21 cellular contexts compared by ENCODE assay signal in the genomic region with DNA sequence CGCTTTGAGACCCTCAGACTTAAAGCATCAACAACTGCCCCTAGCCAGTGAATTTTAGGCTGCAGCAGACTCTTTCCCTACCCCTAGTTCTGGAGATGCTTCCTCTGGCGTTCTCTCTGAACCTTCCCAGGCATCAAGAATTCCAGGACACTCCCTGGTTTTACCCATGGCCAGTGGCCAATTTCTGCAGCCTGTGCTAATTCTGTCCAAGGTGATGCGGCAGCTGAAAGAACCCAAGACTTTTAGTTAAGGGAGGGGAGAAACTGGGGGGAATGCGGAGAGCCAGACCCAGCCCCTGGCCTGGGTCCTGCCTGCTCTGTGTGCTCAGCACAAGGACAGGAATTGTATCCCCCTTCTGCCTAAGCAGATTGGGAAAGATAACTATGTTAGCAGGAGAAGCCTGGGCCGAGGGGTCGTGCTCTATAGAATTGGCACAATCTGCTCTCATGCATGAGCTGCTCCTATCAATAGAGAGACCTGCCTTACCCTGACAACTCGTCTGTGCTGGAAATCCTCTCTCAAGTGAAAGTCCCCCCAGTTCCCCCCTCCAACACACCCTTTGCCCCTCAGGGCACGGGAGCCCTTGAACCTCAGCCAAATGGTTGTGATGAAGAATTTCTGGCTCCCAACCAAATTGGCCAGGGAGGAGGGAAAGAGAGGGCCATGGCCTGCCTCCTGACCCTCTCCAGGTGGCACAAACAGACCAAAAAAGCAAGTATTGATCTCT. TPM values are rescaled to one million over a fixed set of nuclear protein-coding genes. Genes with fewer than 3 reads are reported as not detected.
DNase-seq lines count a peak whose midpoint lies in the region; ATAC-seq and TF ChIP-seq lines count a peak whose summit lies in the region.
"Had no signal": no experiment of that assay in that cellular context is flagged by ENCODE, and none has a peak within 500 bp of the region (broad histone marks: within the 10 kb centered on the region; RNA-seq: fewer than 3 reads in every experiment).

No MANE protein-coding gene starts in this region.

- DNase-seq in NCI-H1417 (lab: John Stamatoyannopoulos, UW): peak in 2 of 3 experiments; percentile 21 to 62
- no peak for DNase-seq in NCI-H1417 treated with DMSO at 0.1 percent for 48 hours (lab: John Stamatoyannopoulos, UW)
- peak; percentile 61 for DNase-seq in NCI-H345 (lab: John Stamatoyannopoulos, UW)
- DNase-seq in epithelial cell of esophagus (ENCODE audit: low read depth): peak; percentile 27
- DNase-seq in renal cortical epithelial cell (ENCODE audit: low read depth): peak; percentile 37
- DNase-seq in NCI-H1694 (lab: John Stamatoyannopoulos, UW): no peak
- no peak for DNase-seq in activated CD4-positive, alpha-beta T cell treated with anti-CD3 and anti-CD28 coated beads for 4 hours
- DNase-seq: activated CD4-positive, alpha-beta T cell treated with anti-CD3 and anti-CD28 coated beads, Interleukin-2, amount 10 ng/mL, durations not matched to agents 24 days and 14 days; activated naive CD8-positive, alpha-beta T cell treated with anti-CD3 and anti-CD28 coated beads, Interleukin-2, amount 50 U/mL, for 24 hours; Caco-2; foreskin melanocyte; Karpas-422; left colon; NCI-H1092 treated with DMSO at 0.1 percent for 48 hours; NK-92 treated with Interleukin-12 subunit alpha and Interleukin-12 subunit beta, amount 100 ng/mL, for 24 hours; RPMI8226; trophoblast cell had no signal

- TF ChIP-seq CTCF in epithelial cell of esophagus (IDR thresholded peaks at IDR 0.05; ENCODE audit: insufficient read depth, low read depth, low read length, missing control alignments): no peak

- no peak overlapping the region for H3K4me3 ChIP-seq in epithelial cell of esophagus (ENCODE audit: low read length)
- H3K4me3 ChIP-seq: breast epithelium had no signal

- ATAC-seq in GM21619 (IDR thresholded peaks at IDR 0.05; ENCODE audit: unreplicated experiment): no peak
- ATAC-seq: activated naive CD8-positive, alpha-beta T cell treated with anti-CD3 and anti-CD28 coated beads, Interleukin-2, amount 50 U/mL, for 24 hours; left colon had no signal

RNA-seq across cellular contexts. Expression of a gene that starts 5.4 kb away (rescaled TPM):
- not detected in 2 replicates for total RNA-seq in renal cortical epithelial cell
- total RNA-seq: activated CD4-positive, alpha-beta T cell treated with anti-CD3 and anti-CD28 coated beads, Interleukin-2, amount 10 ng/mL, durations not matched to agents 24 days and 14 days; breast epithelium; Caco-2; endothelial cell of umbilical vein; left colon; osteoblast had no signal

RNA-seq across cellular contexts. Expression of a gene that starts 31.0 kb away (rescaled TPM):
- total RNA-seq in renal cortical epithelial cell: 18.1 and 26.4 TPM in 2 replicates

Comparison
In these comparisons a context has a peak if more than half of its experiments do, and no peak if none do; other contexts are left out.
1. DNase-seq: peak in NCI-H1417 (2 of 3), NCI-H345 (single experiment), epithelial cell of esophagus (single experiment) and renal cortical epithelial cell (single experiment); none in NCI-H1417 treated with DMSO at 0.1 percent for 48 hours (single experiment), NCI-H1694 (single experiment) and activated CD4-positive, alpha-beta T cell treated with anti-CD3 and anti-CD28 coated beads for 4 hours (0 of 2).